Comparison of ENCODE assay signal across 8 cellular contexts in genomic region chr7:139340037-139340807, GRCh38. TPM values are rescaled to one million over a fixed set of nuclear protein-coding genes. Genes with fewer than 3 reads are reported as not detected.
A peak's percentile ranks its signal among the peaks of the same experiment; 100 is the strongest.
DNase-seq lines count a peak whose midpoint lies in the region; FAIRE-seq and TF ChIP-seq lines count a peak whose summit lies in the region.

No MANE protein-coding gene starts in this region.

- peak overlapping the region; percentile 29 for H3K23ac ChIP-seq in neuronal stem cell (ENCODE audit: low read depth, low read length, poor library complexity)

- H3K4me2 ChIP-seq in neuronal stem cell (ENCODE audit: insufficient read depth, low read length, poor library complexity, severe bottlenecking) = peak overlapping the region; percentile 42

- H2AFZ ChIP-seq in neuronal stem cell (ENCODE audit: low read length) = peak overlapping the region; percentile 88

- H2BK120ac ChIP-seq in neuronal stem cell (ENCODE audit: low read depth, low read length) = no peak overlapping the region

- H3K4me3 Mint-ChIP-seq in HFFc6 = peak overlapping the region; percentile 95
- H3K4me3 Mint-ChIP-seq in activated naive CD4-positive, alpha-beta T cell treated with anti-CD3 and anti-CD28 coated beads for 36 hours = peak overlapping the region; percentile 93

- peak overlapping the region; percentile 99 for H3K27ac Mint-ChIP-seq in HFFc6
- H3K27ac Mint-ChIP-seq in activated naive CD4-positive, alpha-beta T cell treated with anti-CD3 and anti-CD28 coated beads for 36 hours = peak overlapping the region; percentile 99

- WGBS in neuronal stem cell (ENCODE audit: extremely low coverage in 2 of 2, insufficient read length in 2 of 2, insufficient replicate concordance in 1 of 2), 2 donors = no CpG with 5 or more reads among the region's 66 CpGs

- no peak for FAIRE-seq in frontal cortex (lab: Jason Lieb, UNC)

- H3K9ac ChIP-seq in neuronal stem cell (ENCODE audit: low read depth, low read length, poor library complexity) (no peak overlapping the region), subcutaneous abdominal adipose tissue (ENCODE audit: low read length in 5 of 5) (peak overlapping the region; percentile 49 to 98 (median 96))

- H3K14ac ChIP-seq in neuronal stem cell (ENCODE audit: low read length) = no peak overlapping the region

- CTCF ChIA-PET in activated naive CD4-positive, alpha-beta T cell treated with anti-CD3 and anti-CD28 coated beads for 36 hours (lab: Charles Lee) = interaction anchor here (0.7 to 1.4 kb wide), 4 partner anchors 10 to 322 kb away, joined by 3 to 5 read pairs (median 3); no protein-coding TSS in a partner anchor

- peaks cover 7% of the 10 kb centered on the region for H3K36me3 Mint-ChIP-seq in HFFc6 (ENCODE audit: low read depth)
- peaks cover 16% of the 10 kb centered on the region for H3K36me3 Mint-ChIP-seq in activated naive CD4-positive, alpha-beta T cell treated with anti-CD3 and anti-CD28 coated beads for 36 hours (ENCODE audit: low read depth)

- H3K27me3 ChIP-seq in SJSA1 (replicated peaks) = no peaks in the 10 kb centered on the region
- H3K27me3 ChIP-seq in neuronal stem cell (ENCODE audit: control insufficient read depth in 3 of 3, insufficient read depth in 3 of 3, low read depth in 1 of 3, low read length in 3 of 3) = no peaks in the 10 kb centered on the region
- H3K27me3 ChIP-seq in subcutaneous abdominal adipose tissue (ENCODE audit: control insufficient read depth in 5 of 5, insufficient read depth in 4 of 5, low read length in 5 of 5) = no peaks in the 10 kb centered on the region

- peaks cover 21% of the 10 kb centered on the region for H3K4me1 Mint-ChIP-seq in HFFc6 (ENCODE audit: low read depth)
- peaks cover 22% of the 10 kb centered on the region for H3K4me1 Mint-ChIP-seq in activated naive CD4-positive, alpha-beta T cell treated with anti-CD3 and anti-CD28 coated beads for 36 hours (ENCODE audit: low read depth)

- no peak overlapping the region for H3K4ac ChIP-seq in neuronal stem cell (ENCODE audit: low read length)

- H2BK5ac ChIP-seq in neuronal stem cell (ENCODE audit: low read length) = no peak overlapping the region

- H3K79me1 ChIP-seq in neuronal stem cell (ENCODE audit: low read depth, low read length) = no peaks in the 10 kb centered on the region

- DNase-seq in GM04504 (ENCODE audit: low read depth) = peak; percentile 99
- DNase-seq in HFFc6 = peak; percentile 98
- DNase-seq in MV-4-11 (lab: John Stamatoyannopoulos, UW) = peak; percentile 100
- peak; percentile 98 to 99 for DNase-seq in SJSA1 (ENCODE audit: low read depth in 1 of 2, low spot score in 2 of 2)
- DNase-seq in activated naive CD4-positive, alpha-beta T cell treated with anti-CD3 and anti-CD28 coated beads for 36 hours = peak; percentile 100
- DNase-seq in frontal cortex (ENCODE audit: low spot score in 2 of 2) = peak; percentile 85 to 90
- peak; percentile 99 for DNase-seq in neuronal stem cell (ENCODE audit: low spot score)

- peaks cover 13% of the 10 kb centered on the region for H3K27me3 Mint-ChIP-seq in HFFc6 (ENCODE audit: insufficient read depth)
- H3K27me3 Mint-ChIP-seq in activated naive CD4-positive, alpha-beta T cell treated with anti-CD3 and anti-CD28 coated beads for 36 hours (ENCODE audit: low read depth) = peaks cover 3% of the 10 kb centered on the region

- H3K9me3 Mint-ChIP-seq in HFFc6 = peaks cover 17% of the 10 kb centered on the region
- peaks cover 3% of the 10 kb centered on the region for H3K9me3 Mint-ChIP-seq in activated naive CD4-positive, alpha-beta T cell treated with anti-CD3 and anti-CD28 coated beads for 36 hours

- TF ChIP-seq CTCF in HFFc6 (IDR thresholded peaks at IDR 0.05) = peak; percentile 84

- H3K9me3 ChIP-seq in SJSA1 (replicated peaks) = 0 out of 2 replicates have a peak, but pooled peaks cover 2% of the 10 kb centered on the region
- H3K9me3 ChIP-seq in neuronal stem cell (replicated peaks in 1 of 2; ENCODE audit: control insufficient read depth in 2 of 2, insufficient read depth in 1 of 2, low read depth in 1 of 2, low read length in 2 of 2) = peaks cover 2 to 10% of the 10 kb centered on the region in 2 donors
- H3K9me3 ChIP-seq in subcutaneous abdominal adipose tissue (ENCODE audit: control insufficient read depth in 5 of 5, low read length in 5 of 5) = peaks cover 0 to 5% (median 0%) of the 10 kb centered on the region in 5 donors

- H3K36me3 ChIP-seq in SJSA1 (peaks cover 3% of the 10 kb centered on the region; the same call in 1 of the 2 replicates), neuronal stem cell (replicated peaks in 1 of 2; ENCODE audit: control insufficient read depth in 2 of 2, insufficient read depth in 2 of 2, low read length in 2 of 2) (peaks cover 0 to 23% of the 10 kb centered on the region in 2 donors), subcutaneous abdominal adipose tissue (ENCODE audit: control insufficient read depth in 5 of 5, insufficient read depth in 5 of 5, low read length in 5 of 5) (no peaks in the 10 kb centered on the region)

- peak overlapping the region; percentile 70 for H3K4me3 ChIP-seq in SJSA1
- H3K4me3 ChIP-seq in neuronal stem cell (ENCODE audit: low read length in 2 of 2) = peak overlapping the region; percentile 74 to 99
- H3K4me3 ChIP-seq in subcutaneous abdominal adipose tissue (ENCODE audit: low read depth in 1 of 5, low read length in 5 of 5) = peak overlapping the region; percentile 76 to 99 (median 93)

- peak overlapping the region; percentile 94 for H3K27ac ChIP-seq in SJSA1
- H3K27ac ChIP-seq in neuronal stem cell (replicated peaks; ENCODE audit: low read length) = peak overlapping the region; percentile 99
- H3K27ac ChIP-seq in subcutaneous abdominal adipose tissue (ENCODE audit: low read depth, low read length) = peak overlapping the region; percentile 98

- H2AK5ac ChIP-seq in neuronal stem cell (ENCODE audit: low read depth, low read length) = no peak overlapping the region

- H4K8ac ChIP-seq in neuronal stem cell (ENCODE audit: low read depth, low read length) = no peak overlapping the region

- H2BK15ac ChIP-seq in neuronal stem cell (ENCODE audit: low read length) = no peak overlapping the region

- H3K4me1 ChIP-seq in SJSA1 (replicated peaks) = peaks cover 6% of the 10 kb centered on the region
- H3K4me1 ChIP-seq in neuronal stem cell (ENCODE audit: control insufficient read depth in 2 of 2, insufficient read depth in 1 of 2, low read depth in 1 of 2, low read length in 2 of 2) = peaks cover 0 to 4% of the 10 kb centered on the region in 2 donors
- peaks cover 9 to 17% (median 11%) of the 10 kb centered on the region in 5 donors for H3K4me1 ChIP-seq in subcutaneous abdominal adipose tissue (ENCODE audit: control insufficient read depth in 5 of 5, insufficient read depth in 5 of 5, low read length in 5 of 5)

- H3K18ac ChIP-seq in neuronal stem cell (ENCODE audit: low read length) = peak overlapping the region; percentile 0

- H4K91ac ChIP-seq in neuronal stem cell (ENCODE audit: low read depth, low read length, poor library complexity) = no peak overlapping the region

- H2BK12ac ChIP-seq in neuronal stem cell (ENCODE audit: low read length) = no peak overlapping the region

- intact Hi-C loops in activated naive CD4-positive, alpha-beta T cell treated with anti-CD3 and anti-CD28 coated beads for 36 hours (cut with micrococcal nuclease) = loop anchor here (1.0 to 5.0 kb wide), 17 partner anchors 10 to 1584 kb away; partner anchors contain the start of genes BRAF, CREB3L2, HIPK2 and LUC7L2

RNA-seq across cellular contexts. Expression of gene FMC1, which starts 0.9 kb away (rescaled TPM):
- 10 to 100 TPM in 5 of 6 experiments, 1 to 10 TPM in 1; 9.5 to 17.5 (median 14.0) TPM for total RNA-seq in HFFc6 (2021; fragmentation: NEBNext Ultra II Directional; extraction: Animal tissue kit (Norgen Biotek cat#: 25700))
- total RNA-seq in SJSA1 (2014; rRNA removed; shearing (Covaris generic)) = 9.8 and 13.6 TPM in 2 replicates
- 10 to 100 TPM in 1 of 2 experiments, 1 to 10 TPM in 1; 7.1 to 10.6 TPM for total RNA-seq in activated naive CD4-positive, alpha-beta T cell treated with anti-CD3 and anti-CD28 coated beads for 36 hours
- total RNA-seq in frontal cortex = 15.1 TPM
- 79.5 TPM for polyA plus RNA-seq in neuronal stem cell (2013, experiment 1 of 2)
- 82.2 TPM for polyA plus RNA-seq in neuronal stem cell (2013, experiment 2 of 2)

RNA-seq across cellular contexts. Expression of gene LUC7L2, which starts 19.5 kb away (rescaled TPM):
- 10 to 100 TPM; 55.1 to 74.4 (median 66.1) TPM for total RNA-seq in HFFc6 (2021; fragmentation: NEBNext Ultra II Directional; extraction: Animal tissue kit (Norgen Biotek cat#: 25700))
- 66.4 and 68.2 TPM in 2 replicates for total RNA-seq in SJSA1 (2014; rRNA removed; shearing (Covaris generic))
- 100 to 1,000 TPM; 132 to 138 TPM for total RNA-seq in activated naive CD4-positive, alpha-beta T cell treated with anti-CD3 and anti-CD28 coated beads for 36 hours
- total RNA-seq in frontal cortex = 50.1 TPM
- 46.0 TPM for polyA plus RNA-seq in neuronal stem cell (2013, experiment 1 of 2)
- polyA plus RNA-seq in neuronal stem cell (2013, experiment 2 of 2) = 46.5 TPM

Comparison
In these comparisons a context has a peak if more than half of its experiments do, and no peak if none do; other contexts are left out.
1. Peak in every context shown above with its lines: DNase-seq, H3K4me3 ChIP-seq and H3K27ac ChIP-seq.